8 cellular contexts compared by ENCODE assay signal in the genomic region with DNA sequence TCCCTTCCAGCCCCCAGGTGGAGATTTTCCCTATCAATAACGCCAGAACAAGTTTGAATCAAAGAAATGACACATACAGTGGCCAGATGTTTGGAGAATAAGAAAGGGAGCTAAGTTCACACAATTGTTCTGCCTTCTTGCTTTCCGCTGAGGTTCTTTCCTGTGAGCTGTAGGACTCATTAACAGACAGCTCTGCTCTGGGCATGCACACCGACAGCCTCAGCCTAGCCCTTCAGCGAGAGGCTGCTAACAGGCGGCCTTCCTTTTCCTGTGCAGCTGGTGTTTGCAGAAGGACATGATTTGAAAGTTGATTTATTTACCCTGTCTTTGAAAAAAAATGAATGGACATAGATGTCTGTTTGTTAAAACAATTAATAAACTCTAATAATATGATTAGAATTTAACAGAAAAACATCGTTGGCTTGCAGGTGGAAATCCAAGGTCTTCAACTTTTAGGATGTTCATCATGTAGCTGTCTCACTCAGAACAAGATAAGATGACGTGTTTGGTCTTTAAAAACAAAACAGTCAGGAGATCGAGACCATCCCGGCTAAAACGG.
DNase-seq lines count a peak whose midpoint lies in the region; ATAC-seq and TF ChIP-seq lines count a peak whose summit lies in the region.

No MANE protein-coding gene starts in this region.

- H3K9ac ChIP-seq in H9 (ENCODE audit: extremely low read depth, insufficient read length, low read length), result no peak overlapping the region

- no peak overlapping the region for H2BK15ac ChIP-seq in H9 (ENCODE audit: low read depth, low read length)

- CTCF ChIA-PET in CD4-positive, alpha-beta memory T cell (lab: Charles Lee; ENCODE audit: partially characterized antibody), result interaction anchor here (2.4 kb wide), 1 partner anchor 18 kb away, joined by 10 read pairs; no protein-coding TSS in a partner anchor

- no peaks in the 10 kb centered on the region for H3K27me3 ChIP-seq in CD4-positive, alpha-beta memory T cell (ENCODE audit: insufficient read depth, low read length)
- no peaks in the 10 kb centered on the region for H3K27me3 ChIP-seq in H9 (ENCODE audit: insufficient read depth, low read length)

- H3K36me3 ChIP-seq in CD4-positive, alpha-beta memory T cell (ENCODE audit: insufficient read depth, low read length), result no peaks in the 10 kb centered on the region

- H4K20me1 ChIP-seq in H9 (ENCODE audit: control insufficient read depth, insufficient read depth, insufficient read length), result no peaks in the 10 kb centered on the region

- no peak overlapping the region for H4K8ac ChIP-seq in H9 (replicated peaks; ENCODE audit: insufficient read length, low read depth, low read length)

- H3K4me3 ChIP-seq in CD4-positive, alpha-beta memory T cell (ENCODE audit: low read length in 2 of 2), result peak overlapping the region in 1 of 2 donors; percentile 6

- no peak overlapping the region for H3K18ac ChIP-seq in H9 (ENCODE audit: insufficient read length, low read depth, low read length)

- H3K4me3 Mint-ChIP-seq in CD4-positive, alpha-beta memory T cell, result peak overlapping the region; percentile 58 to 83 (median 78)
- H3K4me3 Mint-ChIP-seq in stimulated activated naive B cell treated with anti-CD40 and anti-IgM and Interleukin-4, amounts not matched to agents 10 μg/mL and 1 μg/mL and 100 μg/mL, for 72 hours, result peak overlapping the region; percentile 62 to 79
- no peak overlapping the region for H3K4me3 Mint-ChIP-seq in H9

- no peak overlapping the region for H3K4ac ChIP-seq in H9 (ENCODE audit: low read depth, low read length)

- H3K4me2 ChIP-seq in H9 (ENCODE audit: insufficient read depth, insufficient read length, low read length), result no peak overlapping the region

- no peaks in the 10 kb centered on the region for H3K9me3 ChIP-seq in CD4-positive, alpha-beta memory T cell (ENCODE audit: control insufficient read depth in 1 of 2, low read length in 2 of 2)
- no peaks in the 10 kb centered on the region for H3K9me3 ChIP-seq in H9 (ENCODE audit: control insufficient read depth, low read depth, low read length)

- POLR2A ChIA-PET in CD4-positive, alpha-beta memory T cell (lab: Charles Lee; ENCODE audit: partially characterized antibody), result interaction anchor here (1.0 to 1.4 kb wide), 3 partner anchors 12 to 18 kb away, joined by 3 read pairs; no protein-coding TSS in a partner anchor

- H4K91ac ChIP-seq in H9 (ENCODE audit: insufficient read length, low read depth, low read length), result no peak overlapping the region

- no peak for TF ChIP-seq CTCF in H9 (conservative IDR thresholded peaks at IDR 0.05)

- H2BK12ac ChIP-seq in H9 (ENCODE audit: insufficient read length, low read depth, low read length), result no peak overlapping the region

- H3K36me3 Mint-ChIP-seq in CD4-positive, alpha-beta memory T cell, result no peaks in the 10 kb centered on the region
- no peaks in the 10 kb centered on the region for H3K36me3 Mint-ChIP-seq in stimulated activated naive B cell treated with anti-CD40 and anti-IgM and Interleukin-4, amounts not matched to agents 10 μg/mL and 1 μg/mL and 100 μg/mL, for 72 hours
- H3K36me3 Mint-ChIP-seq in H9 (ENCODE audit: insufficient read depth in 1 of 3, low read depth in 3 of 3), result no peaks in the 10 kb centered on the region

- H3K14ac ChIP-seq in H9 (ENCODE audit: insufficient read depth, low read length), result no peak overlapping the region

- no peak overlapping the region for H2AFZ ChIP-seq in H9 (ENCODE audit: low read length)

- H3K23me2 ChIP-seq in H9 (ENCODE audit: insufficient read length, low read depth, low read length, poor library complexity, severe bottlenecking), result no peaks in the 10 kb centered on the region

- peaks cover 28% of the 10 kb centered on the region for H3K4me1 ChIP-seq in CD4-positive, alpha-beta memory T cell (ENCODE audit: insufficient read depth, low read length)
- H3K4me1 ChIP-seq in H9 (ENCODE audit: insufficient read depth, low read length), result no peaks in the 10 kb centered on the region

- no peak overlapping the region for H3K23ac ChIP-seq in H9 (ENCODE audit: insufficient read length, low read depth, low read length)

- peak overlapping the region; percentile 86 to 96 (median 93) for H3K27ac Mint-ChIP-seq in CD4-positive, alpha-beta memory T cell
- no peak overlapping the region for H3K27ac Mint-ChIP-seq in stimulated activated naive B cell treated with anti-CD40 and anti-IgM and Interleukin-4, amounts not matched to agents 10 μg/mL and 1 μg/mL and 100 μg/mL, for 72 hours
- no peak overlapping the region for H3K27ac Mint-ChIP-seq in H9

- peaks cover 0 to 1% of the 10 kb centered on the region in 2 donors for H3K27me3 Mint-ChIP-seq in CD4-positive, alpha-beta memory T cell
- no peaks in the 10 kb centered on the region for H3K27me3 Mint-ChIP-seq in stimulated activated naive B cell treated with anti-CD40 and anti-IgM and Interleukin-4, amounts not matched to agents 10 μg/mL and 1 μg/mL and 100 μg/mL, for 72 hours
- no peaks in the 10 kb centered on the region; the same call in 1 of the 2 replicates for H3K27me3 Mint-ChIP-seq in H9 (ENCODE audit: low read depth)

- peaks cover 31 to 74% (median 50%) of the 10 kb centered on the region in 4 donors for H3K4me1 Mint-ChIP-seq in CD4-positive, alpha-beta memory T cell
- H3K4me1 Mint-ChIP-seq in stimulated activated naive B cell treated with anti-CD40 and anti-IgM and Interleukin-4, amounts not matched to agents 10 μg/mL and 1 μg/mL and 100 μg/mL, for 72 hours, result peaks cover 17 to 24% of the 10 kb centered on the region in 2 donors
- H3K4me1 Mint-ChIP-seq in H9, result peaks cover 4 to 9% of the 10 kb centered on the region in 2 experiments

- WGBS in H9 (ENCODE audit: extremely low coverage, insufficient read length, low lambda C conversion rate), result no CpG with 5 or more reads among the region's 10 CpGs

- no peak overlapping the region for H2BK20ac ChIP-seq in H9 (ENCODE audit: low read depth, low read length, poor library complexity, severe bottlenecking)

- no peak overlapping the region for H2BK5ac ChIP-seq in H9 (ENCODE audit: insufficient read length, low read length)

- peak; percentile 62 to 80 (median 68) for DNase-seq in CD4-positive, alpha-beta memory T cell
- DNase-seq in NCI-H1092 (lab: John Stamatoyannopoulos, UW) (peak; percentile 15), RPMI8226 (no peak), H9 (no peak)
- peak; percentile 36 for DNase-seq in activated naive CD4-positive, alpha-beta T cell treated with anti-CD3 and anti-CD28 coated beads, Interleukin-2, amount 50 U/mL, for 16 hours
- DNase-seq in stimulated activated naive B cell treated with anti-CD40 and anti-IgM and Interleukin-4, amounts not matched to agents 10 μg/mL and 1 μg/mL and 100 μg/mL, for 72 hours, result no peak

- ATAC-seq in GM21381 (IDR thresholded peaks at IDR 0.05; ENCODE audit: unreplicated experiment), result peak; percentile 68
- peak; percentile 78 to 80 for ATAC-seq in stimulated activated naive B cell treated with anti-CD40 and anti-IgM and Interleukin-4, amounts not matched to agents 10 μg/mL and 1 μg/mL and 100 μg/mL, for 72 hours (replicated peaks)
- ATAC-seq in HG03045 (IDR thresholded peaks at IDR 0.05; ENCODE audit: unreplicated experiment), result no peak

- no peaks in the 10 kb centered on the region for H3K79me2 ChIP-seq in H9 (ENCODE audit: insufficient read depth, low read length)

- peak overlapping the region; percentile 49 for H3K27ac ChIP-seq in CD4-positive, alpha-beta memory T cell (ENCODE audit: low read depth, low read length)
- no peak overlapping the region for H3K27ac ChIP-seq in H9 (ENCODE audit: insufficient read length, low read depth, low read length)

- peaks cover 0 to 5% (median 0%) of the 10 kb centered on the region in 8 donors for H3K9me3 Mint-ChIP-seq in CD4-positive, alpha-beta memory T cell
- no peaks in the 10 kb centered on the region for H3K9me3 Mint-ChIP-seq in stimulated activated naive B cell treated with anti-CD40 and anti-IgM and Interleukin-4, amounts not matched to agents 10 μg/mL and 1 μg/mL and 100 μg/mL, for 72 hours
- no peaks in the 10 kb centered on the region for H3K9me3 Mint-ChIP-seq in H9

- H3K56ac ChIP-seq in H9 (ENCODE audit: insufficient read length, low read depth, low read length), result no peak overlapping the region

- no peak overlapping the region for H3T11ph ChIP-seq in H9 (ENCODE audit: low read length)

- H2AK5ac ChIP-seq in H9 (ENCODE audit: insufficient read length, low read length), result no peak overlapping the region

- intact Hi-C loops in CD4-positive, alpha-beta memory T cell (cut with micrococcal nuclease), result loop anchor here (1.0 to 10.0 kb wide), 4 partner anchors 19 to 603 kb away; a partner anchor contains a TSS

- H4K5ac ChIP-seq in H9 (ENCODE audit: insufficient read length, low read depth, low read length), result no peak overlapping the region

- H3K79me1 ChIP-seq in H9 (ENCODE audit: insufficient read depth, low read depth, low read length, poor library complexity, severe bottlenecking), result no peaks in the 10 kb centered on the region

- H2BK120ac ChIP-seq in H9 (ENCODE audit: low read depth, low read length, poor library complexity, severe bottlenecking), result no peak overlapping the region

Comparison
In these comparisons a context has a peak if more than half of its experiments do, and no peak if none do; other contexts are left out.
1. DNase-seq: peak in CD4-positive, alpha-beta memory T cell (5 of 5), NCI-H1092 (single experiment) and activated naive CD4-positive, alpha-beta T cell treated with anti-CD3 and anti-CD28 coated beads, Interleukin-2, amount 50 U/mL, for 16 hours (single experiment); none in stimulated activated naive B cell treated with anti-CD40 and anti-IgM and Interleukin-4, amounts not matched to agents 10 μg/mL and 1 μg/mL and 100 μg/mL, for 72 hours (single experiment), RPMI8226 (single experiment) and H9 (single experiment).
2. H3K27ac Mint-ChIP-seq: peak in CD4-positive, alpha-beta memory T cell (7 of 7); none in stimulated activated naive B cell treated with anti-CD40 and anti-IgM and Interleukin-4, amounts not matched to agents 10 μg/mL and 1 μg/mL and 100 μg/mL, for 72 hours (single experiment) and H9 (0 of 3).
3. H3K4me3 Mint-ChIP-seq: peak in CD4-positive, alpha-beta memory T cell (8 of 8) and stimulated activated naive B cell treated with anti-CD40 and anti-IgM and Interleukin-4, amounts not matched to agents 10 μg/mL and 1 μg/mL and 100 μg/mL, for 72 hours (2 of 2); none in H9 (0 of 2).